In genomic region chr12:94730846-94731245, GRCh38 we compare ENCODE assay signal across 16 cellular contexts.
"Had no signal": no experiment of that assay in that cellular context is flagged by ENCODE, and none has a peak within 500 bp of the region (broad histone marks: within the 10 kb centered on the region; RNA-seq: fewer than 3 reads in every experiment).

No MANE protein-coding gene starts in this region.

- H3K27ac Mint-ChIP-seq: activated CD8-positive, alpha-beta memory T cell treated with anti-CD3 and anti-CD28 coated beads, Interleukin-2, amount 10 ng/mL, durations not matched to agents 7 days and 5 days; activated naive CD8-positive, alpha-beta T cell; activated T-cell treated with anti-CD3 and anti-CD28 coated beads, Interleukin-2, amount 50 U/mL, for 24 hours; dendritic cell treated with granulocyte-macrophage colony-stimulating factor and Interleukin-4, amounts not matched to agents 40 ng/mL and 50 ng/mL, for 4 days; effector memory CD8-positive, alpha-beta T cell had no signal

- H3K4me3 ChIP-seq: gastroesophageal sphincter, pancreas, testis had no signal

- FAIRE-seq: pancreas had no signal

- DNase-seq: activated CD4-positive, alpha-beta T cell treated with anti-CD3 and anti-CD28 coated beads for 1 hour; activated CD4-positive, alpha-beta T cell treated with anti-CD3 and anti-CD28 coated beads, Interleukin-2, amount 50 U/mL, for 48 hours; activated CD8-positive, alpha-beta memory T cell treated with anti-CD3 and anti-CD28 coated beads, Interleukin-2, amount 10 ng/mL, durations not matched to agents 7 days and 5 days; activated effector memory CD4-positive, alpha-beta T cell treated with anti-CD3 and anti-CD28 coated beads, Interleukin-2, amount 50 U/mL, for 16 hours; activated T-cell treated with anti-CD3 and anti-CD28 coated beads, Interleukin-2, amount 50 U/mL, for 24 hours; anterior cingulate cortex; cerebellar nuclear complex; effector memory CD8-positive, alpha-beta T cell; pancreas; retina; stimulated activated CD4-positive, alpha-beta T cell treated with anti-CD3 and anti-CD28 coated beads, Interleukin-4, amount 100 ng/mL, for 1 hour; stimulated activated naive CD8-positive, alpha-beta T cell treated with anti-CD3 and anti-CD28 coated beads, Interleukin-15, amount 100 ng/mL, for 72 hours; testis had no signal

- H3K36me3 Mint-ChIP-seq: activated CD8-positive, alpha-beta memory T cell treated with anti-CD3 and anti-CD28 coated beads, Interleukin-2, amount 10 ng/mL, durations not matched to agents 7 days and 5 days; activated naive CD8-positive, alpha-beta T cell had no signal

- H3K4me1 Mint-ChIP-seq: activated CD8-positive, alpha-beta memory T cell treated with anti-CD3 and anti-CD28 coated beads, Interleukin-2, amount 10 ng/mL, durations not matched to agents 7 days and 5 days; stimulated activated naive CD8-positive, alpha-beta T cell treated with anti-CD3 and anti-CD28 coated beads, Interleukin-15, amount 100 ng/mL, for 72 hours had no signal

- ATAC-seq: activated CD8-positive, alpha-beta memory T cell treated with anti-CD3 and anti-CD28 coated beads, Interleukin-2, amount 10 ng/mL, durations not matched to agents 7 days and 5 days; effector memory CD8-positive, alpha-beta T cell; gastroesophageal sphincter; pancreas; stimulated activated naive CD8-positive, alpha-beta T cell treated with anti-CD3 and anti-CD28 coated beads, Interleukin-15, amount 100 ng/mL, for 72 hours had no signal

- H3K4me3 Mint-ChIP-seq: activated CD8-positive, alpha-beta memory T cell treated with anti-CD3 and anti-CD28 coated beads, Interleukin-2, amount 10 ng/mL, durations not matched to agents 7 days and 5 days; activated naive CD8-positive, alpha-beta T cell; activated T-cell treated with anti-CD3 and anti-CD28 coated beads, Interleukin-2, amount 50 U/mL, for 24 hours; dendritic cell treated with granulocyte-macrophage colony-stimulating factor and Interleukin-4, amounts not matched to agents 40 ng/mL and 50 ng/mL, for 4 days; effector memory CD8-positive, alpha-beta T cell; stimulated activated naive CD8-positive, alpha-beta T cell treated with anti-CD3 and anti-CD28 coated beads, Interleukin-15, amount 100 ng/mL, for 72 hours had no signal

- H3K9me3 Mint-ChIP-seq: activated T-cell treated with anti-CD3 and anti-CD28 coated beads, Interleukin-2, amount 50 U/mL, for 24 hours; dendritic cell treated with granulocyte-macrophage colony-stimulating factor and Interleukin-4, amounts not matched to agents 40 ng/mL and 50 ng/mL, for 4 days; effector memory CD8-positive, alpha-beta T cell had no signal
